Comparison of ENCODE assay signal across 1 cellular context in genomic region chr1:19342077-19342775, GRCh38.
TF ChIP-seq lines count a peak whose summit lies in the region.

No MANE protein-coding gene starts in this region.

TF ChIP-seq in WTC11, 78 proteins besides CTCF, POLR2A, EP300 and RAD21 (continued from another document):
- TF ChIP-seq, protein P1, sequence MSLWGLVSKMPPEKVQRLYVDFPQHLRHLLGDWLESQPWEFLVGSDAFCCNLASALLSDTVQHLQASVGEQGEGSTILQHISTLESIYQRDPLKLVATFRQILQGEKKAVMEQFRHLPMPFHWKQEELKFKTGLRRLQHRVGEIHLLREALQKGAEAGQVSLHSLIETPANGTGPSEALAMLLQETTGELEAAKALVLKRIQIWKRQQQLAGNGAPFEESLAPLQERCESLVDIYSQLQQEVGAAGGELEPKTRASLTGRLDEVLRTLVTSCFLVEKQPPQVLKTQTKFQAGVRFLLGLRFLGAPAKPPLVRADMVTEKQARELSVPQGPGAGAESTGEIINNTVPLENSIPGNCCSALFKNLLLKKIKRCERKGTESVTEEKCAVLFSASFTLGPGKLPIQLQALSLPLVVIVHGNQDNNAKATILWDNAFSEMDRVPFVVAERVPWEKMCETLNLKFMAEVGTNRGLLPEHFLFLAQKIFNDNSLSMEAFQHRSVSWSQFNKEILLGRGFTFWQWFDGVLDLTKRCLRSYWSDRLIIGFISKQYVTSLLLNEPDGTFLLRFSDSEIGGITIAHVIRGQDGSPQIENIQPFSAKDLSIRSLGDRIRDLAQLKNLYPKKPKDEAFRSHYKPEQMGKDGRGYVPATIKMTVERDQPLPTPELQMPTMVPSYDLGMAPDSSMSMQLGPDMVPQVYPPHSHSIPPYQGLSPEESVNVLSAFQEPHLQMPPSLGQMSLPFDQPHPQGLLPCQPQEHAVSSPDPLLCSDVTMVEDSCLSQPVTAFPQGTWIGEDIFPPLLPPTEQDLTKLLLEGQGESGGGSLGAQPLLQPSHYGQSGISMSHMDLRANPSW (CRISPR knock-in tag; conservative IDR thresholded peaks at IDR 0.05; ENCODE audit: low read depth): no peak
- TF ChIP-seq TP53 (CRISPR knock-in tag; IDR thresholded peaks at IDR 0.05): no peak
- no peak for TF ChIP-seq ZNF423 (CRISPR knock-in tag; IDR thresholded peaks at IDR 0.05)
- TF ChIP-seq, protein P2, sequence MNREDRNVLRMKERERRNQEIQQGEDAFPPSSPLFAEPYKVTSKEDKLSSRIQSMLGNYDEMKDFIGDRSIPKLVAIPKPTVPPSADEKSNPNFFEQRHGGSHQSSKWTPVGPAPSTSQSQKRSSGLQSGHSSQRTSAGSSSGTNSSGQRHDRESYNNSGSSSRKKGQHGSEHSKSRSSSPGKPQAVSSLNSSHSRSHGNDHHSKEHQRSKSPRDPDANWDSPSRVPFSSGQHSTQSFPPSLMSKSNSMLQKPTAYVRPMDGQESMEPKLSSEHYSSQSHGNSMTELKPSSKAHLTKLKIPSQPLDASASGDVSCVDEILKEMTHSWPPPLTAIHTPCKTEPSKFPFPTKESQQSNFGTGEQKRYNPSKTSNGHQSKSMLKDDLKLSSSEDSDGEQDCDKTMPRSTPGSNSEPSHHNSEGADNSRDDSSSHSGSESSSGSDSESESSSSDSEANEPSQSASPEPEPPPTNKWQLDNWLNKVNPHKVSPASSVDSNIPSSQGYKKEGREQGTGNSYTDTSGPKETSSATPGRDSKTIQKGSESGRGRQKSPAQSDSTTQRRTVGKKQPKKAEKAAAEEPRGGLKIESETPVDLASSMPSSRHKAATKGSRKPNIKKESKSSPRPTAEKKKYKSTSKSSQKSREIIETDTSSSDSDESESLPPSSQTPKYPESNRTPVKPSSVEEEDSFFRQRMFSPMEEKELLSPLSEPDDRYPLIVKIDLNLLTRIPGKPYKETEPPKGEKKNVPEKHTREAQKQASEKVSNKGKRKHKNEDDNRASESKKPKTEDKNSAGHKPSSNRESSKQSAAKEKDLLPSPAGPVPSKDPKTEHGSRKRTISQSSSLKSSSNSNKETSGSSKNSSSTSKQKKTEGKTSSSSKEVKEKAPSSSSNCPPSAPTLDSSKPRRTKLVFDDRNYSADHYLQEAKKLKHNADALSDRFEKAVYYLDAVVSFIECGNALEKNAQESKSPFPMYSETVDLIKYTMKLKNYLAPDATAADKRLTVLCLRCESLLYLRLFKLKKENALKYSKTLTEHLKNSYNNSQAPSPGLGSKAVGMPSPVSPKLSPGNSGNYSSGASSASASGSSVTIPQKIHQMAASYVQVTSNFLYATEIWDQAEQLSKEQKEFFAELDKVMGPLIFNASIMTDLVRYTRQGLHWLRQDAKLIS (CRISPR knock-in tag; IDR thresholded peaks at IDR 0.05; ENCODE audit: borderline replicate concordance): no peak
- TF ChIP-seq NR3C1 (CRISPR knock-in tag; conservative IDR thresholded peaks at IDR 0.05; ENCODE audit: low read depth): no peak
- no peak for TF ChIP-seq ESRRA (CRISPR knock-in tag; IDR thresholded peaks at IDR 0.05; ENCODE audit: borderline replicate concordance)
- TF ChIP-seq, protein P3, sequence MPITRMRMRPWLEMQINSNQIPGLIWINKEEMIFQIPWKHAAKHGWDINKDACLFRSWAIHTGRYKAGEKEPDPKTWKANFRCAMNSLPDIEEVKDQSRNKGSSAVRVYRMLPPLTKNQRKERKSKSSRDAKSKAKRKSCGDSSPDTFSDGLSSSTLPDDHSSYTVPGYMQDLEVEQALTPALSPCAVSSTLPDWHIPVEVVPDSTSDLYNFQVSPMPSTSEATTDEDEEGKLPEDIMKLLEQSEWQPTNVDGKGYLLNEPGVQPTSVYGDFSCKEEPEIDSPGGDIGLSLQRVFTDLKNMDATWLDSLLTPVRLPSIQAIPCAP (CRISPR knock-in tag; IDR thresholded peaks at IDR 0.05): no peak
- no peak for TF ChIP-seq ZNF416 (CRISPR knock-in tag; IDR thresholded peaks at IDR 0.05)
- TF ChIP-seq, protein P4, sequence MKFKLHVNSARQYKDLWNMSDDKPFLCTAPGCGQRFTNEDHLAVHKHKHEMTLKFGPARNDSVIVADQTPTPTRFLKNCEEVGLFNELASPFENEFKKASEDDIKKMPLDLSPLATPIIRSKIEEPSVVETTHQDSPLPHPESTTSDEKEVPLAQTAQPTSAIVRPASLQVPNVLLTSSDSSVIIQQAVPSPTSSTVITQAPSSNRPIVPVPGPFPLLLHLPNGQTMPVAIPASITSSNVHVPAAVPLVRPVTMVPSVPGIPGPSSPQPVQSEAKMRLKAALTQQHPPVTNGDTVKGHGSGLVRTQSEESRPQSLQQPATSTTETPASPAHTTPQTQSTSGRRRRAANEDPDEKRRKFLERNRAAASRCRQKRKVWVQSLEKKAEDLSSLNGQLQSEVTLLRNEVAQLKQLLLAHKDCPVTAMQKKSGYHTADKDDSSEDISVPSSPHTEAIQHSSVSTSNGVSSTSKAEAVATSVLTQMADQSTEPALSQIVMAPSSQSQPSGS (CRISPR knock-in tag; IDR thresholded peaks at IDR 0.05; ENCODE audit: borderline replicate concordance, low read depth): no peak
- TF ChIP-seq ATF3 (CRISPR knock-in tag; conservative IDR thresholded peaks at IDR 0.05): no peak
- TF ChIP-seq CREM (CRISPR knock-in tag; IDR thresholded peaks at IDR 0.05): no peak
- no peak for TF ChIP-seq JUN (CRISPR knock-in tag; IDR thresholded peaks at IDR 0.05)
- TF ChIP-seq NFE2L1 (CRISPR knock-in tag; IDR thresholded peaks at IDR 0.05): no peak
- TF ChIP-seq USF1 (CRISPR knock-in tag; IDR thresholded peaks at IDR 0.05): no peak
- TF ChIP-seq CDX4 (CRISPR knock-in tag; IDR thresholded peaks at IDR 0.05; ENCODE audit: borderline replicate concordance): no peak
- no peak for TF ChIP-seq ZMAT4 (CRISPR knock-in tag; IDR thresholded peaks at IDR 0.05)
- TF ChIP-seq ZNF138 (CRISPR knock-in tag; conservative IDR thresholded peaks at IDR 0.05): no peak
TF ChIP-seq in WTC11: peak in this region for 0.
